8 cellular contexts compared by ENCODE assay signal in genomic region chr10:68900427-68901105, GRCh38.
DNase-seq lines count a peak whose midpoint lies in the region; ATAC-seq, FAIRE-seq and TF ChIP-seq lines count a peak whose summit lies in the region.

No MANE protein-coding gene starts in this region.

- H3F3A ChIP-seq in SU-DHL-6 (ENCODE audit: insufficient read depth) = peaks cover 11% of the 10 kb centered on the region

- H4K20me1 ChIP-seq in SU-DHL-6 (ENCODE audit: low read depth, low read length) = no peaks in the 10 kb centered on the region; the same call in 1 of the 2 replicates

- peak; percentile 34 for DNase-seq in AG09309 (ENCODE audit: low read depth)
- no peak for DNase-seq in epithelial cell of prostate (ENCODE audit: low read depth, low spot score)
- no peak for DNase-seq in activated effector memory CD4-positive, alpha-beta T cell treated with Interleukin-2 at 50 U/mL for 16 hours
- DNase-seq in D721Med (ENCODE audit: insufficient read length, low spot score) = no peak

- peak overlapping the region; percentile 99 to 100 (median 100) for H3K27ac Mint-ChIP-seq in nephron

- H3K27me3 Mint-ChIP-seq in nephron (ENCODE audit: low read depth) = no peaks in the 10 kb centered on the region

- no peaks in the 10 kb centered on the region for H3K9me3 Mint-ChIP-seq in nephron

- H3K27ac ChIP-seq in SU-DHL-6 (ENCODE audit: low read depth, low read length) (peak overlapping the region; percentile 65), epithelial cell of prostate (peak overlapping the region; percentile 82)

- no peaks in the 10 kb centered on the region for H3K36me3 ChIP-seq in SU-DHL-6 (ENCODE audit: low read length)

- H3K79me2 ChIP-seq in SU-DHL-6 (ENCODE audit: insufficient read depth, low read length) = peaks cover 44% of the 10 kb centered on the region

- peak overlapping the region; percentile 80 for H3K9ac ChIP-seq in SU-DHL-6 (ENCODE audit: low read length)

- FAIRE-seq in D721Med (lab: Jason Lieb, UNC) = no peak

- TF ChIP-seq CTCF in AG09309 (IDR thresholded peaks at IDR 0.05; ENCODE audit: control insufficient read depth, insufficient read depth, low read depth, low read length, missing control alignments) (no peak), SU-DHL-6 (IDR thresholded peaks at IDR 0.05; ENCODE audit: insufficient read depth, low read length, poor library complexity, severe bottlenecking) (no peak), nephron (IDR thresholded peaks at IDR 0.05; ENCODE audit: unreplicated experiment in 3 of 3) (no peak), D721Med (IDR thresholded peaks at IDR 0.05; ENCODE audit: insufficient read depth, missing control alignments) (no peak)

- no peaks in the 10 kb centered on the region for H3K9me2 ChIP-seq in SU-DHL-6 (replicated peaks; ENCODE audit: insufficient read depth, low read length)

- peaks cover 48% of the 10 kb centered on the region for H3K4me1 Mint-ChIP-seq in nephron

- H2AFZ ChIP-seq in SU-DHL-6 (ENCODE audit: low read depth, low read length, severe bottlenecking) = peak overlapping the region; percentile 97

- H3K4me2 ChIP-seq in SU-DHL-6 (ENCODE audit: low read depth, low read length, poor library complexity, severe bottlenecking) = peak overlapping the region; percentile 61

- peaks cover 5% of the 10 kb centered on the region for H3K36me3 Mint-ChIP-seq in nephron (ENCODE audit: low read depth)

- H3K4me3 ChIP-seq in AG09309 (ENCODE audit: control insufficient read depth, low read depth, low read length) (peak overlapping the region; percentile 60), SU-DHL-6 (ENCODE audit: insufficient read depth, low read length, poor library complexity, severe bottlenecking) (peak overlapping the region; percentile 61)

- no peaks in the 10 kb centered on the region for H3K9me3 ChIP-seq in SU-DHL-6 (ENCODE audit: insufficient read depth, low read length)

- ATAC-seq in GM18498 (IDR thresholded peaks at IDR 0.05; ENCODE audit: unreplicated experiment) (peak; percentile 43), HG03159 (IDR thresholded peaks at IDR 0.05; ENCODE audit: unreplicated experiment) (peak; percentile 45)

- H3K4me3 Mint-ChIP-seq in nephron = peak overlapping the region; percentile 98 to 99 (median 98)

- H3K27me3 ChIP-seq in SU-DHL-6 (ENCODE audit: low read length) = no peaks in the 10 kb centered on the region
